Comparison of ENCODE assay signal across 8 cellular contexts in genomic region chr7:2521341-2521745, GRCh38. TPM values are rescaled to one million over a fixed set of nuclear protein-coding genes. Genes with fewer than 3 reads are reported as not detected.
DNase-seq lines count a peak whose midpoint lies in the region; ATAC-seq and TF ChIP-seq lines count a peak whose summit lies in the region.
"Had no signal": no experiment of that assay in that cellular context is flagged by ENCODE, and none has a peak within 500 bp of the region (broad histone marks: within the 10 kb centered on the region; RNA-seq: fewer than 3 reads in every experiment).

No MANE protein-coding gene starts in this region.

- peak overlapping the region; percentile 81 for H3K4me2 ChIP-seq in hepatocyte

- H3K27ac ChIP-seq in HEK293 (ENCODE audit: extremely low read depth, low read depth, low read length) (no peak overlapping the region), hepatocyte (no peak overlapping the region), skin epidermis (peak overlapping the region in 20 of 21 experiments; percentile 22 to 94 (median 75))
- H3K27ac ChIP-seq: foreskin keratinocyte had no signal

- ATAC-seq in activated CD8-positive, alpha-beta memory T cell treated with anti-CD3 and anti-CD28 coated beads, Interleukin-2, amount 10 ng/mL, durations not matched to agents 7 days and 5 days: peak; percentile 0
- no peak for ATAC-seq in HG02642 (IDR thresholded peaks at IDR 0.05; ENCODE audit: poor library complexity, unreplicated experiment)
- ATAC-seq in GM19328 (IDR thresholded peaks at IDR 0.05; ENCODE audit: unreplicated experiment): no peak

- H2AFZ ChIP-seq in hepatocyte: no peak overlapping the region

- H3K27me3 Mint-ChIP-seq in activated CD8-positive, alpha-beta memory T cell treated with anti-CD3 and anti-CD28 coated beads, Interleukin-2, amount 10 ng/mL, durations not matched to agents 7 days and 5 days: peaks cover 4% of the 10 kb centered on the region

- POLR2A ChIA-PET in HEK293 (lab: Yijun Ruan, JAX): interaction anchor here (1.5 kb wide), 1 partner anchor 118 kb away, joined by 3 read pairs; no protein-coding TSS in a partner anchor

- peaks cover 6% of the 10 kb centered on the region for H3K79me2 ChIP-seq in hepatocyte

- H3K27me3 ChIP-seq in hepatocyte (peaks cover 20% of the 10 kb centered on the region), BE2C (no peaks in the 10 kb centered on the region)

- peaks cover 19% of the 10 kb centered on the region for H3K36me3 Mint-ChIP-seq in activated CD8-positive, alpha-beta memory T cell treated with anti-CD3 and anti-CD28 coated beads, Interleukin-2, amount 10 ng/mL, durations not matched to agents 7 days and 5 days

- H3K9me3 Mint-ChIP-seq in activated CD8-positive, alpha-beta memory T cell treated with anti-CD3 and anti-CD28 coated beads, Interleukin-2, amount 10 ng/mL, durations not matched to agents 7 days and 5 days (ENCODE audit: low read depth): no peaks in the 10 kb centered on the region

- H4K20me1 ChIP-seq in hepatocyte (ENCODE audit: insufficient read depth, poor library complexity, severe bottlenecking): peaks cover 3% of the 10 kb centered on the region

- peak overlapping the region; percentile 83 for H3K27ac Mint-ChIP-seq in activated CD8-positive, alpha-beta memory T cell treated with anti-CD3 and anti-CD28 coated beads, Interleukin-2, amount 10 ng/mL, durations not matched to agents 7 days and 5 days

- H3K9me3 ChIP-seq in HEK293 (ENCODE audit: control insufficient read depth, insufficient read depth, low read depth, low read length) (no peaks in the 10 kb centered on the region), hepatocyte (ENCODE audit: low read depth) (no peaks in the 10 kb centered on the region), BE2C (no peaks in the 10 kb centered on the region)

- H3K9me2 ChIP-seq in hepatocyte (replicated peaks; ENCODE audit: insufficient read depth): no peaks in the 10 kb centered on the region

- H3K36me3 ChIP-seq in HEK293 (ENCODE audit: control insufficient read depth in 2 of 2, insufficient read depth in 1 of 2, low read length in 2 of 2) (no peaks in the 10 kb centered on the region), hepatocyte (replicated peaks; ENCODE audit: insufficient read depth, low read depth) (no peaks in the 10 kb centered on the region), BE2C (peaks cover 11% of the 10 kb centered on the region)

- H3K4me3 Mint-ChIP-seq in activated CD8-positive, alpha-beta memory T cell treated with anti-CD3 and anti-CD28 coated beads, Interleukin-2, amount 10 ng/mL, durations not matched to agents 7 days and 5 days: peak overlapping the region; percentile 96

- H3K4me1 ChIP-seq in HEK293 (ENCODE audit: control insufficient read depth, insufficient read depth, low read length) (peaks cover 11% of the 10 kb centered on the region), hepatocyte (ENCODE audit: insufficient read depth) (peaks cover 58% of the 10 kb centered on the region), BE2C (peaks cover 39% of the 10 kb centered on the region)

- peaks cover 47% of the 10 kb centered on the region for H3K4me1 Mint-ChIP-seq in activated CD8-positive, alpha-beta memory T cell treated with anti-CD3 and anti-CD28 coated beads, Interleukin-2, amount 10 ng/mL, durations not matched to agents 7 days and 5 days

- 83% methylated on average over 2 of the region's 21 CpGs for WGBS in hepatocyte (ENCODE audit: low lambda C conversion rate, missing lambda C conversion rate)

- H3K4me3 ChIP-seq in HEK293 (ENCODE audit: low read depth, low read length) (no peak overlapping the region), hepatocyte (no peak overlapping the region), skin epidermis (peak overlapping the region; percentile 40 to 83 (median 62)), BE2C (ENCODE audit: low read depth, low read length) (no peak overlapping the region; the same call in 1 of the 2 replicates)

- CTCF ChIA-PET in HEK293 (lab: Yijun Ruan, JAX): interaction anchor here (0.6 to 1.4 kb wide), 2 partner anchors 52 to 767 kb away, joined by 3 to 4 read pairs; no protein-coding TSS in a partner anchor
- CTCF ChIA-PET in activated CD8-positive, alpha-beta memory T cell treated with anti-CD3 and anti-CD28 coated beads, Interleukin-2, amount 10 ng/mL, durations not matched to agents 7 days and 5 days (lab: Charles Lee): interaction anchor here (1.2 to 2.0 kb wide), 4 partner anchors 9 to 53 kb away, joined by 3 to 9 read pairs (median 5); no protein-coding TSS in a partner anchor

- TF ChIP-seq CTCF in HEK293 (tag by site-specific recombination; IDR thresholded peaks at IDR 0.05): no peak
- TF ChIP-seq CTCF in hepatocyte (IDR thresholded peaks at IDR 0.05; ENCODE audit: poor library complexity): no peak
- TF ChIP-seq CTCF in BE2C (IDR thresholded peaks at IDR 0.05; ENCODE audit: low read depth, low read length): no peak

- peak; percentile 65 for DNase-seq in activated CD8-positive, alpha-beta memory T cell treated with anti-CD3 and anti-CD28 coated beads, Interleukin-2, amount 10 ng/mL, durations not matched to agents 7 days and 5 days
- DNase-seq in hepatocyte (ENCODE audit: low spot score) (no peak), BE2C (no peak)
- DNase-seq: foreskin keratinocyte had no signal

TF ChIP-seq in HEK293, 187 proteins besides CTCF, POLR2A, EP300 and RAD21:
- TF ChIP-seq GLIS1 (tag by site-specific recombination; IDR thresholded peaks at IDR 0.05) (no peak), ZBTB8A (tag by site-specific recombination; IDR thresholded peaks at IDR 0.05) (0 out of 2 replicates have a peak, but pooled peaks have one; percentile 10)

RNA-seq across cellular contexts. Expression of gene LFNG, which starts 1.8 kb away (rescaled TPM):
- 100 to 1,000 TPM; 101 to 104 TPM for total RNA-seq in activated CD8-positive, alpha-beta memory T cell treated with anti-CD3 and anti-CD28 coated beads, Interleukin-2, amount 10 ng/mL, durations not matched to agents 7 days and 5 days
- total RNA-seq in hepatocyte: 4.5 and 7.5 TPM in 2 replicates
- 1.2 and 1.6 TPM in 2 replicates for polyA plus RNA-seq in hepatocyte
- 1.6 TPM for polyA plus RNA-seq in BE2C (2012; ENCODE audit: insufficient read depth, insufficient read length, low read depth)

RNA-seq across cellular contexts. Expression of gene BRAT1, which starts 34.0 kb away (rescaled TPM):
- 10 to 100 TPM; 41.5 to 43.5 TPM for total RNA-seq in activated CD8-positive, alpha-beta memory T cell treated with anti-CD3 and anti-CD28 coated beads, Interleukin-2, amount 10 ng/mL, durations not matched to agents 7 days and 5 days
- total RNA-seq in hepatocyte: 15.7 and 19.2 TPM in 2 replicates
- polyA plus RNA-seq in hepatocyte: 37.8 and 45.0 TPM in 2 replicates
- polyA plus RNA-seq in BE2C (2012; ENCODE audit: insufficient read depth, insufficient read length, low read depth): 77.4 TPM

RNA-seq across cellular contexts. Expression of gene IQCE, which starts 37.4 kb away (rescaled TPM):
- 10 to 100 TPM; 14.9 to 15.2 TPM for total RNA-seq in activated CD8-positive, alpha-beta memory T cell treated with anti-CD3 and anti-CD28 coated beads, Interleukin-2, amount 10 ng/mL, durations not matched to agents 7 days and 5 days
- 8.2 and 13.3 TPM in 2 replicates for total RNA-seq in hepatocyte
- polyA plus RNA-seq in hepatocyte: 10.0 and 11.8 TPM in 2 replicates
- polyA plus RNA-seq in BE2C (2012; ENCODE audit: insufficient read depth, insufficient read length, low read depth): 4.5 TPM

RNA-seq across cellular contexts. Expression of gene GRIFIN, which starts 45.1 kb away (rescaled TPM):
- not detected for total RNA-seq in activated CD8-positive, alpha-beta memory T cell treated with anti-CD3 and anti-CD28 coated beads, Interleukin-2, amount 10 ng/mL, durations not matched to agents 7 days and 5 days
- total RNA-seq in hepatocyte: not detected in 2 replicates
- polyA plus RNA-seq in hepatocyte: not detected in 2 replicates
- polyA plus RNA-seq in BE2C (2012; ENCODE audit: insufficient read depth, insufficient read length, low read depth): not detected
- total RNA-seq: foreskin keratinocyte had no signal
- polyA plus RNA-seq: foreskin keratinocyte had no signal

Comparison
In these comparisons a context has a peak if more than half of its experiments do, and no peak if none do; other contexts are left out.
1. H3K27ac ChIP-seq: peak in skin epidermis (20 of 21); none in HEK293 (single experiment) and hepatocyte (single experiment).
2. H3K4me3 ChIP-seq: peak in skin epidermis (7 of 7); none in HEK293 (single experiment), hepatocyte (single experiment) and BE2C (single experiment).
3. RNA of gene LFNG, which starts 1.8 kb away (total RNA-seq): 101 to 104 TPM in activated CD8-positive, alpha-beta memory T cell treated with anti-CD3 and anti-CD28 coated beads, Interleukin-2, amount 10 ng/mL, durations not matched to agents 7 days and 5 days; 4.5 to 7.5 TPM in hepatocyte; every median in the first group is over 10 times any median in the second.